In the genomic region with DNA sequence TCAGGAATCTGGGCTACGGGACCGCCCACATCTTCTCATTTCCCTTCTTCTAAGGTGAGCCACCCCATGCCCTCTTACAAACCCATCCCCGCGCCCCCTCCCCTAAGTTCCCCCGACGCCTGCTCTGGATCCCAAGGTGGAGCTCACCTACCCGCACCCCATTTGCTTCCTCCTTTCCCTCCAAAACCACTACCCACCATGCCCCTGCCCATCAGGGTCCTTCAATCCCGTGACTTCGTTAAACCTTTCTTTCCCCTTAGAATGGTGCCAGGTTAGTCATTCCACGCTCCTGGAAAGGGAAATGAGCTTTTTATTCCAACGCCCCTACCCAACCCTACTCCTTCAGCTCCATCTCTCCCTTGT, we compare ENCODE assay signal across 8 cellular contexts. TPM values are rescaled to one million over a fixed set of nuclear protein-coding genes. Genes with fewer than 3 reads are reported as not detected.
A peak's percentile ranks its signal among the peaks of the same experiment; 100 is the strongest.
DNase-seq lines count a peak whose midpoint lies in the region; ATAC-seq and TF ChIP-seq lines count a peak whose summit lies in the region.

No MANE protein-coding gene starts in this region.

- H3K4me3 ChIP-seq in left lung: peak overlapping the region; percentile 73 to 85
- peak overlapping the region; percentile 85 for H3K4me3 ChIP-seq in suprapubic skin

- DNase-seq in T-helper 1 cell: no peak
- no peak for DNase-seq in left lung
- no peak for DNase-seq in suprapubic skin (ENCODE audit: low spot score in 2 of 2)
- DNase-seq in DMS 273 treated with DMSO at 0.1 percent for 48 hours (lab: John Stamatoyannopoulos, UW): no peak
- DNase-seq in SHP77 (lab: John Stamatoyannopoulos, UW): no peak

- TF ChIP-seq CTCF in left lung (IDR thresholded peaks at IDR 0.05) (no peak), suprapubic skin (IDR thresholded peaks at IDR 0.05) (no peak)

- H3K36me3 Mint-ChIP-seq in T-helper 1 cell treated with Interleukin-12 subunit alpha and Interleukin-12 subunit beta and Interleukin-4 antibody, amounts not matched to agents 30 μg/mL and 1 μg/mL, for 36 hours (ENCODE audit: low read depth): peaks cover 43% of the 10 kb centered on the region

- TF ChIP-seq POLR2A in suprapubic skin (IDR thresholded peaks at IDR 0.05): no peak

- H3K4me1 Mint-ChIP-seq in T-helper 1 cell treated with Interleukin-12 subunit alpha and Interleukin-12 subunit beta and Interleukin-4 antibody, amounts not matched to agents 30 μg/mL and 1 μg/mL, for 36 hours (ENCODE audit: low read depth): peaks cover 46% of the 10 kb centered on the region

- H3K36me3 ChIP-seq in left lung: peaks cover 0 to 31% of the 10 kb centered on the region in 2 donors
- peaks cover 35% of the 10 kb centered on the region for H3K36me3 ChIP-seq in suprapubic skin

- H3K27me3 ChIP-seq in left lung: no peaks in the 10 kb centered on the region
- H3K27me3 ChIP-seq in suprapubic skin: no peaks in the 10 kb centered on the region

- H3K9me3 ChIP-seq in left lung: no peaks in the 10 kb centered on the region
- no peaks in the 10 kb centered on the region for H3K9me3 ChIP-seq in suprapubic skin

- WGBS in suprapubic skin: 14% methylated on average over 11 of the region's 11 CpGs

- peak overlapping the region; percentile 79 for H3K27ac Mint-ChIP-seq in T-helper 1 cell treated with Interleukin-12 subunit alpha and Interleukin-12 subunit beta and Interleukin-4 antibody, amounts not matched to agents 30 μg/mL and 1 μg/mL, for 36 hours

- H3K4me1 ChIP-seq in left lung (peaks cover 26 to 59% of the 10 kb centered on the region in 2 donors), suprapubic skin (peaks cover 51% of the 10 kb centered on the region)

- no peak for ATAC-seq in left lung
- ATAC-seq in GM19395 (IDR thresholded peaks at IDR 0.05; ENCODE audit: unreplicated experiment): no peak

- H3K27me3 Mint-ChIP-seq in T-helper 1 cell treated with Interleukin-12 subunit alpha and Interleukin-12 subunit beta and Interleukin-4 antibody, amounts not matched to agents 30 μg/mL and 1 μg/mL, for 36 hours (ENCODE audit: low read depth): no peaks in the 10 kb centered on the region

- H3K4me3 Mint-ChIP-seq in T-helper 1 cell treated with Interleukin-12 subunit alpha and Interleukin-12 subunit beta and Interleukin-4 antibody, amounts not matched to agents 30 μg/mL and 1 μg/mL, for 36 hours: peak overlapping the region; percentile 80

- intact Hi-C loops in left lung (cut with DNase I): no loop called here

- H3K27ac ChIP-seq in angular gyrus (ENCODE audit: low read depth, low read length) (peak overlapping the region; percentile 69), left lung (peak overlapping the region; percentile 77 to 97), suprapubic skin (peak overlapping the region; percentile 76)

- H3K9me3 Mint-ChIP-seq in T-helper 1 cell treated with Interleukin-12 subunit alpha and Interleukin-12 subunit beta and Interleukin-4 antibody, amounts not matched to agents 30 μg/mL and 1 μg/mL, for 36 hours: no peaks in the 10 kb centered on the region

- no peak for TF ChIP-seq EP300 in suprapubic skin (IDR thresholded peaks at IDR 0.05)

RNA-seq across cellular contexts. Expression of a gene that starts 0.3 kb away (rescaled TPM):
- total RNA-seq in left lung: 10 to 100 TPM; 33.6 to 43.4 TPM
- 10 to 100 TPM; 31.7 to 66.0 (median 53.4) TPM for total RNA-seq in suprapubic skin

RNA-seq across cellular contexts. Expression of a gene that starts 26.6 kb away (rescaled TPM):
- under 1 TPM; 0.08 to 0.15 TPM for total RNA-seq in left lung
- total RNA-seq in suprapubic skin: not detected
